9 cellular contexts compared by ENCODE assay signal in genomic region chr5:95684361-95684760, GRCh38. TPM values are rescaled to one million over a fixed set of nuclear protein-coding genes. Genes with fewer than 3 reads are reported as not detected.
"Had no signal": no experiment of that assay in that cellular context is flagged by ENCODE, and none has a peak within 500 bp of the region (broad histone marks: within the 10 kb centered on the region; RNA-seq: fewer than 3 reads in every experiment).

No MANE protein-coding gene starts in this region.

- H3K9me3 Mint-ChIP-seq: GM23338, HFFc6, IgD-negative memory B cell had no signal

- H3K4me1 Mint-ChIP-seq: IgD-negative memory B cell had no signal

- ATAC-seq: GM23338, HCT116, HepG2 had no signal

- DNase-seq: H7, HFFc6, KG1 had no signal

- H3K36me3 Mint-ChIP-seq: IgD-negative memory B cell had no signal

- H3K4me3 Mint-ChIP-seq: GM23338, HFFc6, IgD-negative memory B cell had no signal

- H3K27ac Mint-ChIP-seq: GM23338, HFFc6 had no signal

RNA-seq across cellular contexts. Expression of gene SPATA9, which starts 1.6 kb away (rescaled TPM):
- total RNA-seq: GM23338, H1, H7, HepG2, HT1080 had no signal
- polyA plus RNA-seq: GM23338, H1, HepG2, IgD-negative memory B cell had no signal
